In genomic region chr1:218273757-218274505, GRCh38 we compare ENCODE assay signal across 20 cellular contexts. TPM values are rescaled to one million over a fixed set of nuclear protein-coding genes. Genes with fewer than 3 reads are reported as not detected.
DNase-seq lines count a peak whose midpoint lies in the region; ATAC-seq and TF ChIP-seq lines count a peak whose summit lies in the region.
"Had no signal": no experiment of that assay in that cellular context is flagged by ENCODE, and none has a peak within 500 bp of the region (broad histone marks: within the 10 kb centered on the region; RNA-seq: fewer than 3 reads in every experiment).

No MANE protein-coding gene starts in this region.

- no peak for ATAC-seq in HG03469 (IDR thresholded peaks at IDR 0.05; ENCODE audit: unreplicated experiment)
- ATAC-seq: activated CD8-positive, alpha-beta T cell treated with anti-CD3 and anti-CD28 coated beads for 36 hours; mucosa of descending colon; psoas muscle; WTC11 had no signal

- TF ChIP-seq CTCF in endothelial cell (IDR thresholded peaks at IDR 0.05; ENCODE audit: unreplicated experiment): no peak
- no peak for TF ChIP-seq CTCF in HFFc6 (IDR thresholded peaks at IDR 0.05)

- H3K4me3 Mint-ChIP-seq in endothelial cell (ENCODE audit: unreplicated experiment) (no peak overlapping the region), HFFc6 (no peak overlapping the region)
- H3K4me3 Mint-ChIP-seq: activated CD8-positive, alpha-beta T cell treated with anti-CD3 and anti-CD28 coated beads for 36 hours; activated naive CD8-positive, alpha-beta T cell; stimulated activated naive CD8-positive, alpha-beta T cell treated with anti-CD3 and anti-CD28 coated beads, Interleukin-15, Interleukin-2, amounts not matched to agents 100 ng/mL and 50 ng/mL, for 24 hours; T-helper 2 cell treated with Interferon-gamma antibody and Interleukin-4, amounts not matched to agents 5 μg/mL and 100 μg/mL, for 36 hours; WTC11 had no signal

- H3K9me3 Mint-ChIP-seq in endothelial cell (ENCODE audit: unreplicated experiment) (no peaks in the 10 kb centered on the region), HFFc6 (no peaks in the 10 kb centered on the region)
- H3K9me3 Mint-ChIP-seq: activated CD8-positive, alpha-beta T cell treated with anti-CD3 and anti-CD28 coated beads for 36 hours; stimulated activated naive CD8-positive, alpha-beta T cell treated with anti-CD3 and anti-CD28 coated beads, Interleukin-15, Interleukin-2, amounts not matched to agents 100 ng/mL and 50 ng/mL, for 24 hours; T-helper 2 cell treated with Interferon-gamma antibody and Interleukin-4, amounts not matched to agents 5 μg/mL and 100 μg/mL, for 36 hours had no signal

- peak; percentile 66 for DNase-seq in DMS53 (lab: John Stamatoyannopoulos, UW)
- no peak for DNase-seq in DMS53 treated with DMSO at 0.1 percent for 48 hours (lab: John Stamatoyannopoulos, UW; ENCODE audit: unreplicated experiment)
- peak; percentile 49 for DNase-seq in NCI-H1417 treated with DMSO at 0.1 percent for 48 hours (lab: John Stamatoyannopoulos, UW)
- DNase-seq in NCI-H2196 treated with DMSO at 0.1 percent for 48 hours (lab: John Stamatoyannopoulos, UW; ENCODE audit: unreplicated experiment): peak; percentile 38
- DNase-seq in endothelial cell (ENCODE audit: low spot score): no peak
- DNase-seq in ecto neural progenitor cell (ENCODE audit: low spot score): no peak
- DNase-seq in HFFc6: no peak
- DNase-seq: activated CD8-positive, alpha-beta T cell treated with anti-CD3 and anti-CD28 coated beads for 36 hours; activated T-cell treated with anti-CD3 and anti-CD28 coated beads, Interleukin-2, amount 50 U/mL, for 48 hours; Caco-2; GM23248; head of caudate nucleus; mucosa of descending colon; NCI-H226; psoas muscle had no signal

- H3K36me3 Mint-ChIP-seq in endothelial cell (ENCODE audit: low read depth, unreplicated experiment) (no peaks in the 10 kb centered on the region), HFFc6 (ENCODE audit: low read depth) (no peaks in the 10 kb centered on the region)
- H3K36me3 Mint-ChIP-seq: activated naive CD8-positive, alpha-beta T cell; WTC11 had no signal

- H3K27ac Mint-ChIP-seq in endothelial cell (ENCODE audit: unreplicated experiment): peak overlapping the region; percentile 57
- no peak overlapping the region for H3K27ac Mint-ChIP-seq in HFFc6
- H3K27ac Mint-ChIP-seq: activated CD8-positive, alpha-beta T cell treated with anti-CD3 and anti-CD28 coated beads for 36 hours; activated naive CD8-positive, alpha-beta T cell; stimulated activated naive CD8-positive, alpha-beta T cell treated with anti-CD3 and anti-CD28 coated beads, Interleukin-15, Interleukin-2, amounts not matched to agents 100 ng/mL and 50 ng/mL, for 24 hours; T-helper 2 cell treated with Interferon-gamma antibody and Interleukin-4, amounts not matched to agents 5 μg/mL and 100 μg/mL, for 36 hours; WTC11 had no signal

- H3K4me1 Mint-ChIP-seq in endothelial cell (ENCODE audit: unreplicated experiment) (peaks cover 19% of the 10 kb centered on the region), HFFc6 (ENCODE audit: low read depth) (no peaks in the 10 kb centered on the region)

- H3K27me3 Mint-ChIP-seq in endothelial cell (ENCODE audit: unreplicated experiment) (no peaks in the 10 kb centered on the region), HFFc6 (ENCODE audit: insufficient read depth) (peaks cover 3% of the 10 kb centered on the region)
- H3K27me3 Mint-ChIP-seq: stimulated activated naive CD8-positive, alpha-beta T cell treated with anti-CD3 and anti-CD28 coated beads, Interleukin-15, Interleukin-2, amounts not matched to agents 100 ng/mL and 50 ng/mL, for 24 hours had no signal

RNA-seq across cellular contexts. Expression of gene RRP15, which starts 11.2 kb away (rescaled TPM):
- total RNA-seq in endothelial cell (ENCODE audit: unreplicated experiment): 11.7 TPM
- 10 to 100 TPM; 24.9 to 33.6 (median 30.5) TPM for total RNA-seq in HFFc6 (2021; fragmentation: NEBNext Ultra II Directional; extraction: Animal tissue kit (Norgen Biotek cat#: 25700))

Comparison
In these comparisons a context has a peak if more than half of its experiments do, and no peak if none do; other contexts are left out.
1. DNase-seq: peak in DMS53 (single experiment), NCI-H1417 treated with DMSO at 0.1 percent for 48 hours (single experiment) and NCI-H2196 treated with DMSO at 0.1 percent for 48 hours (single experiment); none in DMS53 treated with DMSO at 0.1 percent for 48 hours (single experiment), endothelial cell (single experiment), ecto neural progenitor cell (single experiment) and HFFc6 (single experiment).